Comparison of ENCODE assay signal across 18 cellular contexts in the genomic region with DNA sequence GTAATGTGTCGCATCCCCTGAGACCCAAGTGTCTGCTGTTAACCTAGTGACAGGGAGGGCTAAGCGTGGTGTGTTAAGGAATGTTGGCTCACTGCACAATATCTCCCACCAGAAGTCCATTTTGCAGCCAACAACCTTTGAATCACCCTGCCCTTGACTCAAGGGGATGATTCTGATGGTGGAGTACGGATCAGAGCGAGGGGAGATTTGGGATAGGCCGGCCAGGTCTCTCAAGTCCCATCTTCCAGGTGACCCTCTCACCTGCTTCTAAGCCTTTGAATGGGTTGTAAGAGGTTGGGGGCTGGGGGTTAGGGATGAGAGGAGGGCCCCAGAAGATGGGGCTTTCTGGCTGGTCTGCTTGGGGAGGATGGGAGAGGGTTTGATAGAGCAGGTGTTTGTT.
"Had no signal": no experiment of that assay in that cellular context is flagged by ENCODE, and none has a peak within 500 bp of the region (broad histone marks: within the 10 kb centered on the region; RNA-seq: fewer than 3 reads in every experiment).

No MANE protein-coding gene starts in this region.

- DNase-seq: activated CD8-positive, alpha-beta memory T cell treated with anti-CD3 and anti-CD28 coated beads, Interleukin-2, amount 50 U/mL, for 4 hours; activated CD8-positive, alpha-beta T cell treated with anti-CD3 and anti-CD28 coated beads for 36 hours; anterior cingulate cortex; esophagus squamous epithelium; foreskin fibroblast; glutamatergic neuron; left cardiac atrium; SJCRH30; small intestine; SW 1271; T1000; trophoblast cell had no signal

- ATAC-seq: activated CD8-positive, alpha-beta T cell treated with anti-CD3 and anti-CD28 coated beads for 36 hours; left cardiac atrium; mucosa of descending colon; stimulated activated memory B cell treated with anti-CD40 and anti-IgM and Interleukin-4, amounts not matched to agents 10 μg/mL and 1 μg/mL and 100 μg/mL, for 72 hours had no signal

- H3K27me3 Mint-ChIP-seq: activated CD8-positive, alpha-beta T cell treated with anti-CD3 and anti-CD28 coated beads for 36 hours; activated naive CD4-positive, alpha-beta T cell treated with anti-CD3 and anti-CD28 coated beads, Interleukin-2, amount 50 U/mL, for 24 hours; stimulated activated memory B cell treated with anti-CD40 and anti-IgM and Interleukin-4, amounts not matched to agents 10 μg/mL and 1 μg/mL and 100 μg/mL, for 72 hours had no signal

- H3K27me3 ChIP-seq: esophagus squamous epithelium, neural progenitor cell, SJCRH30 had no signal

- H3K9me3 Mint-ChIP-seq: activated CD8-positive, alpha-beta T cell treated with anti-CD3 and anti-CD28 coated beads for 36 hours; activated naive CD4-positive, alpha-beta T cell treated with anti-CD3 and anti-CD28 coated beads, Interleukin-2, amount 50 U/mL, for 24 hours; stimulated activated memory B cell treated with anti-CD40 and anti-IgM and Interleukin-4, amounts not matched to agents 10 μg/mL and 1 μg/mL and 100 μg/mL, for 72 hours had no signal

- H3K36me3 Mint-ChIP-seq: activated naive CD4-positive, alpha-beta T cell treated with anti-CD3 and anti-CD28 coated beads, Interleukin-2, amount 50 U/mL, for 24 hours; neural progenitor cell; stimulated activated memory B cell treated with anti-CD40 and anti-IgM and Interleukin-4, amounts not matched to agents 10 μg/mL and 1 μg/mL and 100 μg/mL, for 72 hours had no signal

- H3K4me1 ChIP-seq: parathyroid adenoma, SJCRH30 had no signal

- H3K36me3 ChIP-seq: esophagus squamous epithelium, neural progenitor cell, SJCRH30 had no signal

- H3K4me3 ChIP-seq: lung, mucosa of descending colon, SJCRH30 had no signal

- H3K27ac Mint-ChIP-seq: activated naive CD4-positive, alpha-beta T cell treated with anti-CD3 and anti-CD28 coated beads, Interleukin-2, amount 50 U/mL, for 24 hours had no signal

- H3K4me3 Mint-ChIP-seq: neural progenitor cell had no signal

- H3K9me3 ChIP-seq: esophagus squamous epithelium, mucosa of descending colon, SJCRH30 had no signal

- H3K27ac ChIP-seq: neural progenitor cell, parathyroid adenoma, SJCRH30 had no signal
